12 cellular contexts compared by ENCODE assay signal in the genomic region with DNA sequence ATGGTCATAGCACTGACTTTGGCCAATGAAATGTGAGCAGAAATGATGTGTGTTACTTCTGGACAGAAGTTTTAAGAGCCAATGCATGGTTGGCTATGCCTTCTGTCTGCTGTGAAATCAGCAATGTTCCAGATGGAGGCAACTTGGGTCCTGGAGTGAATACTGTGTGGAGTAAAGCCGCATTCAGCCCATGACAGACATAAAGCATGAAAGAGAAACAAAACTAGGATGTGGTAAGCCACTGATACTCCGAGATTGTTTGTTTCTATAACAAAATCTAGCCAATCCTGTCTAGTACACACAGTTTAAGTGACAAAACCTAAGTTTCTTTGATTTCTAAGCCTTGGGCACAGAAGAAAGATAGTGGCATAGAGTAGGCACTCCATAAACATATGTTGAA.
DNase-seq lines count a peak whose midpoint lies in the region; ATAC-seq, FAIRE-seq and TF ChIP-seq lines count a peak whose summit lies in the region.
"Had no signal": no experiment of that assay in that cellular context is flagged by ENCODE, and none has a peak within 500 bp of the region (broad histone marks: within the 10 kb centered on the region; RNA-seq: fewer than 3 reads in every experiment).

No MANE protein-coding gene starts in this region.

- POLR2A ChIA-PET in GM10248 (lab: Yijun Ruan, JAX) = no interaction called here

- no peak for TF ChIP-seq POLR2A in H54 (IDR thresholded peaks at IDR 0.05; ENCODE audit: low read depth, low read length)

- ATAC-seq in GM21390 (IDR thresholded peaks at IDR 0.05; ENCODE audit: unreplicated experiment) (peak; percentile 80), HG03175 (IDR thresholded peaks at IDR 0.05; ENCODE audit: unreplicated experiment) (peak; percentile 68)
- ATAC-seq: naive thymus-derived CD4-positive, alpha-beta T cell had no signal

- H3K4me3 ChIP-seq in GM12865 (ENCODE audit: low read depth, low read length) = no peak overlapping the region
- no peak overlapping the region for H3K4me3 ChIP-seq in astrocyte of the spinal cord (ENCODE audit: low read depth, low read length)
- H3K4me3 ChIP-seq: tibial artery had no signal

- in situ Hi-C loops in astrocyte of the spinal cord (cut with HindIII; ENCODE audit: low sequenced_read_pairs) = no loop called here

- DNase-seq in GM12865 (ENCODE audit: low read depth) (peak; percentile 37), astrocyte of the spinal cord (ENCODE audit: low read depth, low spot score) (peak; percentile 69), GM10248 (ENCODE audit: extremely low spot score) (no peak), LoVo (ENCODE audit: low spot score) (no peak), activated gamma-delta T cell (lab: John Stamatoyannopoulos, UW) (no peak), H54 (ENCODE audit: insufficient read length, low spot score) (no peak)
- DNase-seq: DMS79 treated with DMSO at 0.1 percent for 48 hours; naive thymus-derived CD4-positive, alpha-beta T cell; NCI-H510A treated with DMSO at 0.1 percent for 48 hours; tibial artery had no signal

- TF ChIP-seq CTCF in GM12865 (IDR thresholded peaks at IDR 0.05; ENCODE audit: insufficient read depth, low read depth, low read length, missing control alignments) (no peak), astrocyte of the spinal cord (IDR thresholded peaks at IDR 0.05; ENCODE audit: low read depth, low read length) (no peak), GM10248 (IDR thresholded peaks at IDR 0.05; ENCODE audit: control extremely low read depth, extremely low read depth, low read depth, missing control alignments) (no peak)

- CTCF ChIA-PET in GM10248 (lab: Yijun Ruan, JAX) = no interaction called here

- no peak for FAIRE-seq in H54 (lab: Jason Lieb, UNC)

Comparison
In these comparisons a context has a peak if more than half of its experiments do, and no peak if none do; other contexts are left out.
1. DNase-seq: peak in GM12865 (single experiment) and astrocyte of the spinal cord (single experiment); none in GM10248 (single experiment), LoVo (single experiment), activated gamma-delta T cell (single experiment) and H54 (single experiment).